ENCODE assay signal across 1 cellular context in the genomic region with DNA sequence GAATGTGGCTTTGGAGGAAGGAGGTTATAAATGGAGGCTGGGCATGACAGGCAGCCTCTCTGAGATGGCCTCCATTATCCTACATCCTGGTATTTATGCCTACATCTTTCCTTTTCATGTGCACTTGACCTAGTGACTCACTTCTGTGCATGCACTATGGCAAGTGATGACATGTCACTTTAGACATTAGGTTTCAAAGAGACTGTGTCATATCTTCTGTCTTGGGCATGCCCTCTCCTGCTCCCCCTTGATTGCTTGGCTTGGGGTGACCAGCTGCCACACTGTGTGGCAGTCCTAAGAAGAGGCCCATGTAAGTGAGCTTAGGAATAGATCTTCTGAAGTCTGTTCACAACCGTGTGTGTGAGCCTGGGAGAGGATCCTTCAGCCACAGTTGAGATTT.
TF ChIP-seq lines count a peak whose summit lies in the region.

No MANE protein-coding gene starts in this region.

TF ChIP-seq in HEK293T, 16 proteins besides CTCF, POLR2A, EP300 and RAD21 (continued from another document):
- TF ChIP-seq, protein P1, sequence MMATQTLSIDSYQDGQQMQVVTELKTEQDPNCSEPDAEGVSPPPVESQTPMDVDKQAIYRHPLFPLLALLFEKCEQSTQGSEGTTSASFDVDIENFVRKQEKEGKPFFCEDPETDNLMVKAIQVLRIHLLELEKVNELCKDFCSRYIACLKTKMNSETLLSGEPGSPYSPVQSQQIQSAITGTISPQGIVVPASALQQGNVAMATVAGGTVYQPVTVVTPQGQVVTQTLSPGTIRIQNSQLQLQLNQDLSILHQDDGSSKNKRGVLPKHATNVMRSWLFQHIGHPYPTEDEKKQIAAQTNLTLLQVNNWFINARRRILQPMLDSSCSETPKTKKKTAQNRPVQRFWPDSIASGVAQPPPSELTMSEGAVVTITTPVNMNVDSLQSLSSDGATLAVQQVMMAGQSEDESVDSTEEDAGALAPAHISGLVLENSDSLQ (IDR thresholded peaks at IDR 0.05): no peak
